ENCODE assay signal across 1 cellular context in the genomic region with DNA sequence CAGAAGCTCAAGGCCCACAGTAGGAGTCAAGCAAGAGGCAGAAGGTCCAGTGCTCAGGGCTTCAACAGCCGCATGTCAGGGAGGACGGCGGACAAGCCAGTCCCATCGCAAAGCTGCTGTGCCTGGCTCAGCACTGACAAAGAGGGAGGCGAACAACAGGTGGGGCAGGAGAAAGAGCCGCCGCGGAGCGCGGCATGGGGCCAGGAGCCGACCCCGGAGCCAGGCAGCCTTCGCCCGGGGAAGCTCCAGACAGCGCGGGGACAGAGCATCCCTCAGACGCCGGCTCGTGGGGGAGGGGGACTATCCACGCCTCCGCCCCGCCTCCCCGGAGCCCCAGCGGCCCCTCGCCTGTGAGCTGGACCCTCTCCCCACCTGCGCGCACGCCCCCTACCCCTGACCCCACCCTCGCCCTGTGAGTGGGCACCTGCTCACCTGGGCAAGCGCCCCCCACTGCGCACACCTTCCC.
TF ChIP-seq lines count a peak whose summit lies in the region.

No MANE protein-coding gene starts in this region.

TF ChIP-seq in liver, 16 proteins besides CTCF, POLR2A, EP300 and RAD21 (continued from another document):
- TF ChIP-seq, protein P1, sequence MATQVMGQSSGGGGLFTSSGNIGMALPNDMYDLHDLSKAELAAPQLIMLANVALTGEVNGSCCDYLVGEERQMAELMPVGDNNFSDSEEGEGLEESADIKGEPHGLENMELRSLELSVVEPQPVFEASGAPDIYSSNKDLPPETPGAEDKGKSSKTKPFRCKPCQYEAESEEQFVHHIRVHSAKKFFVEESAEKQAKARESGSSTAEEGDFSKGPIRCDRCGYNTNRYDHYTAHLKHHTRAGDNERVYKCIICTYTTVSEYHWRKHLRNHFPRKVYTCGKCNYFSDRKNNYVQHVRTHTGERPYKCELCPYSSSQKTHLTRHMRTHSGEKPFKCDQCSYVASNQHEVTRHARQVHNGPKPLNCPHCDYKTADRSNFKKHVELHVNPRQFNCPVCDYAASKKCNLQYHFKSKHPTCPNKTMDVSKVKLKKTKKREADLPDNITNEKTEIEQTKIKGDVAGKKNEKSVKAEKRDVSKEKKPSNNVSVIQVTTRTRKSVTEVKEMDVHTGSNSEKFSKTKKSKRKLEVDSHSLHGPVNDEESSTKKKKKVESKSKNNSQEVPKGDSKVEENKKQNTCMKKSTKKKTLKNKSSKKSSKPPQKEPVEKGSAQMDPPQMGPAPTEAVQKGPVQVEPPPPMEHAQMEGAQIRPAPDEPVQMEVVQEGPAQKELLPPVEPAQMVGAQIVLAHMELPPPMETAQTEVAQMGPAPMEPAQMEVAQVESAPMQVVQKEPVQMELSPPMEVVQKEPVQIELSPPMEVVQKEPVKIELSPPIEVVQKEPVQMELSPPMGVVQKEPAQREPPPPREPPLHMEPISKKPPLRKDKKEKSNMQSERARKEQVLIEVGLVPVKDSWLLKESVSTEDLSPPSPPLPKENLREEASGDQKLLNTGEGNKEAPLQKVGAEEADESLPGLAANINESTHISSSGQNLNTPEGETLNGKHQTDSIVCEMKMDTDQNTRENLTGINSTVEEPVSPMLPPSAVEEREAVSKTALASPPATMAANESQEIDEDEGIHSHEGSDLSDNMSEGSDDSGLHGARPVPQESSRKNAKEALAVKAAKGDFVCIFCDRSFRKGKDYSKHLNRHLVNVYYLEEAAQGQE (IDR thresholded peaks at IDR 0.05): no peak
- TF ChIP-seq HNF4A (conservative IDR thresholded peaks at IDR 0.05) (no peak), FOXA1 (IDR thresholded peaks at IDR 0.05) (no peak)
